In genomic region chr12:121252712-121253345, GRCh38 we compare ENCODE assay signal across 1 cellular context.
TF ChIP-seq lines count a peak whose summit lies in the region.

No MANE protein-coding gene starts in this region.

TF ChIP-seq in HCT116, 20 proteins besides CTCF, POLR2A, EP300 and RAD21:
- TF ChIP-seq POLR2AphosphoS5 (IDR thresholded peaks at IDR 0.05; ENCODE audit: low read depth, low read length) = no peak
- TF ChIP-seq ZBTB33 (IDR thresholded peaks at IDR 0.05; ENCODE audit: extremely low read depth, insufficient replicate concordance, low read length) = no peak
- TF ChIP-seq JUND (IDR thresholded peaks at IDR 0.05) = no peak
- TF ChIP-seq EZH2phosphoT487 (IDR thresholded peaks at IDR 0.05; ENCODE audit: borderline replicate concordance) = no peak
- TF ChIP-seq CEBPB (IDR thresholded peaks at IDR 0.05; ENCODE audit: low read depth) = no peak
- TF ChIP-seq SRF (IDR thresholded peaks at IDR 0.05; ENCODE audit: low read depth) = no peak
- TF ChIP-seq ZFX (IDR thresholded peaks at IDR 0.05) = no peak
- TF ChIP-seq, protein P1, sequence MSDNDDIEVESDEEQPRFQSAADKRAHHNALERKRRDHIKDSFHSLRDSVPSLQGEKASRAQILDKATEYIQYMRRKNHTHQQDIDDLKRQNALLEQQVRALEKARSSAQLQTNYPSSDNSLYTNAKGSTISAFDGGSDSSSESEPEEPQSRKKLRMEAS (IDR thresholded peaks at IDR 0.05) = no peak
- TF ChIP-seq ELF1 (IDR thresholded peaks at IDR 0.05; ENCODE audit: borderline replicate concordance, low read depth) = no peak
- no peak for TF ChIP-seq EZH2 (IDR thresholded peaks at IDR 0.05)
- TF ChIP-seq SP1 (IDR thresholded peaks at IDR 0.05; ENCODE audit: low read depth) = no peak
- TF ChIP-seq, protein P2, sequence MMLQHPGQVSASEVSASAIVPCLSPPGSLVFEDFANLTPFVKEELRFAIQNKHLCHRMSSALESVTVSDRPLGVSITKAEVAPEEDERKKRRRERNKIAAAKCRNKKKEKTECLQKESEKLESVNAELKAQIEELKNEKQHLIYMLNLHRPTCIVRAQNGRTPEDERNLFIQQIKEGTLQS (IDR thresholded peaks at IDR 0.05) = no peak
- no peak for TF ChIP-seq CBX3 (IDR thresholded peaks at IDR 0.05; ENCODE audit: low read depth)
- no peak for TF ChIP-seq ZNF274 (IDR thresholded peaks at IDR 0.05; ENCODE audit: low read depth, low read length)
- TF ChIP-seq, protein P3, sequence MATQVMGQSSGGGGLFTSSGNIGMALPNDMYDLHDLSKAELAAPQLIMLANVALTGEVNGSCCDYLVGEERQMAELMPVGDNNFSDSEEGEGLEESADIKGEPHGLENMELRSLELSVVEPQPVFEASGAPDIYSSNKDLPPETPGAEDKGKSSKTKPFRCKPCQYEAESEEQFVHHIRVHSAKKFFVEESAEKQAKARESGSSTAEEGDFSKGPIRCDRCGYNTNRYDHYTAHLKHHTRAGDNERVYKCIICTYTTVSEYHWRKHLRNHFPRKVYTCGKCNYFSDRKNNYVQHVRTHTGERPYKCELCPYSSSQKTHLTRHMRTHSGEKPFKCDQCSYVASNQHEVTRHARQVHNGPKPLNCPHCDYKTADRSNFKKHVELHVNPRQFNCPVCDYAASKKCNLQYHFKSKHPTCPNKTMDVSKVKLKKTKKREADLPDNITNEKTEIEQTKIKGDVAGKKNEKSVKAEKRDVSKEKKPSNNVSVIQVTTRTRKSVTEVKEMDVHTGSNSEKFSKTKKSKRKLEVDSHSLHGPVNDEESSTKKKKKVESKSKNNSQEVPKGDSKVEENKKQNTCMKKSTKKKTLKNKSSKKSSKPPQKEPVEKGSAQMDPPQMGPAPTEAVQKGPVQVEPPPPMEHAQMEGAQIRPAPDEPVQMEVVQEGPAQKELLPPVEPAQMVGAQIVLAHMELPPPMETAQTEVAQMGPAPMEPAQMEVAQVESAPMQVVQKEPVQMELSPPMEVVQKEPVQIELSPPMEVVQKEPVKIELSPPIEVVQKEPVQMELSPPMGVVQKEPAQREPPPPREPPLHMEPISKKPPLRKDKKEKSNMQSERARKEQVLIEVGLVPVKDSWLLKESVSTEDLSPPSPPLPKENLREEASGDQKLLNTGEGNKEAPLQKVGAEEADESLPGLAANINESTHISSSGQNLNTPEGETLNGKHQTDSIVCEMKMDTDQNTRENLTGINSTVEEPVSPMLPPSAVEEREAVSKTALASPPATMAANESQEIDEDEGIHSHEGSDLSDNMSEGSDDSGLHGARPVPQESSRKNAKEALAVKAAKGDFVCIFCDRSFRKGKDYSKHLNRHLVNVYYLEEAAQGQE (IDR thresholded peaks at IDR 0.05; ENCODE audit: low read depth) = no peak
- no peak for TF ChIP-seq FOSL1 (IDR thresholded peaks at IDR 0.05; ENCODE audit: low read depth)
- TF ChIP-seq TCF7L2 (IDR thresholded peaks at IDR 0.05; ENCODE audit: borderline replicate concordance, extremely low read depth, insufficient read depth, insufficient read length) = no peak
- no peak for TF ChIP-seq YY1 (IDR thresholded peaks at IDR 0.05; ENCODE audit: extremely low read depth, insufficient replicate concordance, low read depth, low read length)
- TF ChIP-seq EGR1 (IDR thresholded peaks at IDR 0.05; ENCODE audit: low read depth) = no peak
